Comparison of ENCODE assay signal across 22 cellular contexts in genomic region chr7:84261509-84261908, GRCh38.
DNase-seq lines count a peak whose midpoint lies in the region; ATAC-seq, FAIRE-seq and TF ChIP-seq lines count a peak whose summit lies in the region.
"Had no signal": no experiment of that assay in that cellular context is flagged by ENCODE, and none has a peak within 500 bp of the region (broad histone marks: within the 10 kb centered on the region; RNA-seq: fewer than 3 reads in every experiment).

No MANE protein-coding gene starts in this region.

- H3K9me3 ChIP-seq in lower lobe of right lung = no peaks in the 10 kb centered on the region
- H3K9me3 ChIP-seq: BLaER1 had no signal

- DNase-seq in NCI-H446 (lab: John Stamatoyannopoulos, UW) (peak; percentile 7 to 58), NCI-H446 treated with DMSO at 0.1 percent for 48 hours (lab: John Stamatoyannopoulos, UW) (no peak), cerebellar cortex (ENCODE audit: low spot score) (peak; percentile 63), lower lobe of right lung (peak; percentile 25), urothelium cell line (ENCODE audit: low spot score) (no peak), COLO829 (ENCODE audit: low spot score) (no peak), Kasumi-1 (lab: John Stamatoyannopoulos, UW) (no peak)
- DNase-seq: 8988T; AML-193; Calu3; CD4-positive, CD25-positive, alpha-beta regulatory T cell; DMS 273 treated with DMSO at 0.1 percent for 48 hours; DMS79; GOT3; HCEC 1CT; HFFc6 had no signal

- no peak for TF ChIP-seq CTCF in lower lobe of right lung (IDR thresholded peaks at IDR 0.05)

- FAIRE-seq in urothelium cell line (lab: Jason Lieb, UNC) = peak; percentile 63
- FAIRE-seq: G401.6, GM12891, GM19239, HepG2, HTR-8/SVneo had no signal

- no peaks in the 10 kb centered on the region for H3K27me3 ChIP-seq in lower lobe of right lung (ENCODE audit: low read depth)
- H3K27me3 ChIP-seq: BLaER1 had no signal

- no peaks in the 10 kb centered on the region for H3K4me1 ChIP-seq in lower lobe of right lung
- H3K4me1 ChIP-seq: BLaER1 had no signal

- no peaks in the 10 kb centered on the region for H3K36me3 ChIP-seq in lower lobe of right lung
- H3K36me3 ChIP-seq: BLaER1 had no signal

- no peak overlapping the region for H3K27ac ChIP-seq in lower lobe of right lung
- H3K27ac ChIP-seq: BLaER1 had no signal

- no peak overlapping the region for H3K4me3 ChIP-seq in lower lobe of right lung
- H3K4me3 ChIP-seq: BLaER1 had no signal

- intact Hi-C loops in lower lobe of right lung (cut with DNase I) = no loop called here

- ATAC-seq in lower lobe of right lung = no peak
- ATAC-seq: HepG2 had no signal

Comparison
In these comparisons a context has a peak if more than half of its experiments do, and no peak if none do; other contexts are left out.
1. DNase-seq: peak in NCI-H446 (2 of 2), cerebellar cortex (single experiment) and lower lobe of right lung (single experiment); none in NCI-H446 treated with DMSO at 0.1 percent for 48 hours (single experiment), urothelium cell line (single experiment), COLO829 (single experiment) and Kasumi-1 (0 of 2).